ENCODE assay signal across 8 cellular contexts in the genomic region with DNA sequence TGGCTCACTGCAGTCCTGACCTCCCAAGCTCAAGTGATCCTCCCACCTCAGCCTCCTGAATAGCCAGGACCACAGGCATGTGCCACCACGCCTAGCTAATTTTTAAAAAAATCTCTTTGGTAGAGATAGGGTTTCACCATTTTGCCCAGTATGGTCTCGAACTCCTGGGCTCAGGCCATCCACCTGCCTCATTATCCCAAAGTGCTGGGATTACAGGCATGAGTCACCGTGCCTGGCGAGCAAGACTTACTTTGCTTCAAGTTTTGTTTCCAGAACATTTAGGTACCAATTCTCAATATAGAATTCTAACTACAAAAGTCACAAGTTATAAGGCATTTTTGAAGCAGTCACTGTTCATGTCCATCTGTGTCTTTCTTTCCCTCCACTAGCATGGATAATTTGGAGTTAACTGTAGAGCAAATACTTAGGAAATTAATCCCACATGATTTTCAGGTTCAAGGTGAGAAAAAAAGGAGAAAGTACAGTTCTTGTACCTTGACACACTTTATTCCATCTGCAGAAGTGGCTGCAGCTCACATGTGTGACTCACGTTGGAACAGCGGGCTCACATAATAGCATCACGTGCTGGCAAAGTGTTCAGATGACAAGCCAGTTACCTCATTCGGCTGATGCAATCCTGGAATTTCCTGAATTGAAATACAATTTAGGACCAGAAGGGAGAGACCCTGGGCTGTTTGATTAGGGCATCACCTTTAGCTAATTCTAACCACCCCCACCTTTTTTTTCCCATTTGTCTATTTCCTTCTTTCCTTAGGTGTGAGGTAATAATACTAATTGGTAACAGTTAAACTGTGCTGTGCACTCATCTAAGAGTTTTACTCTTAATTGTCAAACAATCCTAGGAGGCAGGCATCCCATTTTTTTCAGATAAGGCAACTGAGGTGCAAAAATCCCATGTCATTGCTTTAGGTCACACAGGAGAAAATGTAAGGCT. TPM values are rescaled to one million over a fixed set of nuclear protein-coding genes. Genes with fewer than 3 reads are reported as not detected.
DNase-seq lines count a peak whose midpoint lies in the region; ATAC-seq and TF ChIP-seq lines count a peak whose summit lies in the region.

No MANE protein-coding gene starts in this region.

- ATAC-seq in HG03039 (IDR thresholded peaks at IDR 0.05; ENCODE audit: unreplicated experiment) = no peak

- no peak for TF ChIP-seq CTCF in mesothelial cell of epicardium (IDR thresholded peaks at IDR 0.05; ENCODE audit: unreplicated experiment)

- peaks cover 74% of the 10 kb centered on the region for H3K4me1 Mint-ChIP-seq in mesothelial cell of epicardium

- H3K27me3 Mint-ChIP-seq in mesothelial cell of epicardium (ENCODE audit: low read depth) = no peaks in the 10 kb centered on the region

- H3K4me3 Mint-ChIP-seq in mesothelial cell of epicardium = no peak overlapping the region

- H3K36me3 Mint-ChIP-seq in mesothelial cell of epicardium = no peaks in the 10 kb centered on the region

- H3K27ac Mint-ChIP-seq in mesothelial cell of epicardium = peak overlapping the region; percentile 99

- DNase-seq in NOMO-1 treated with DMSO at 0.1 percent for 48 hours (lab: John Stamatoyannopoulos, UW; ENCODE audit: unreplicated experiment) (peak; percentile 27), NOMO-1 (lab: John Stamatoyannopoulos, UW; ENCODE audit: unreplicated experiment in 2 of 2) (no peak), NCI-H2196 (lab: John Stamatoyannopoulos, UW; ENCODE audit: unreplicated experiment) (peak; percentile 71), dermis blood vessel endothelial cell (peak; percentile 97), mesothelial cell of epicardium (ENCODE audit: low spot score in 2 of 2, unreplicated experiment in 2 of 2) (no peak), posterior cingulate gyrus (no peak), occipital lobe (lab: John Stamatoyannopoulos, UW) (no peak)

- intact Hi-C loops in posterior cingulate gyrus (cut with DNase I) = no loop called here

- no peaks in the 10 kb centered on the region for H3K9me3 Mint-ChIP-seq in mesothelial cell of epicardium

RNA-seq across cellular contexts. Expression of a gene that starts 46.9 kb away (rescaled TPM):
- total RNA-seq in dermis blood vessel endothelial cell (47.1 and 55.0 TPM in 2 replicates), mesothelial cell of epicardium (42.5 to 45.8 TPM (median 45.6 TPM) in 3 replicates), occipital lobe (7.2 TPM)

Comparison
In these comparisons a context has a peak if more than half of its experiments do, and no peak if none do; other contexts are left out.
1. DNase-seq: peak in NOMO-1 treated with DMSO at 0.1 percent for 48 hours (single experiment), NCI-H2196 (single experiment) and dermis blood vessel endothelial cell (single experiment); none in NOMO-1 (0 of 2), mesothelial cell of epicardium (0 of 2), posterior cingulate gyrus (0 of 10) and occipital lobe (single experiment).